Comparison of ENCODE assay signal across 1 cellular context in the genomic region with DNA sequence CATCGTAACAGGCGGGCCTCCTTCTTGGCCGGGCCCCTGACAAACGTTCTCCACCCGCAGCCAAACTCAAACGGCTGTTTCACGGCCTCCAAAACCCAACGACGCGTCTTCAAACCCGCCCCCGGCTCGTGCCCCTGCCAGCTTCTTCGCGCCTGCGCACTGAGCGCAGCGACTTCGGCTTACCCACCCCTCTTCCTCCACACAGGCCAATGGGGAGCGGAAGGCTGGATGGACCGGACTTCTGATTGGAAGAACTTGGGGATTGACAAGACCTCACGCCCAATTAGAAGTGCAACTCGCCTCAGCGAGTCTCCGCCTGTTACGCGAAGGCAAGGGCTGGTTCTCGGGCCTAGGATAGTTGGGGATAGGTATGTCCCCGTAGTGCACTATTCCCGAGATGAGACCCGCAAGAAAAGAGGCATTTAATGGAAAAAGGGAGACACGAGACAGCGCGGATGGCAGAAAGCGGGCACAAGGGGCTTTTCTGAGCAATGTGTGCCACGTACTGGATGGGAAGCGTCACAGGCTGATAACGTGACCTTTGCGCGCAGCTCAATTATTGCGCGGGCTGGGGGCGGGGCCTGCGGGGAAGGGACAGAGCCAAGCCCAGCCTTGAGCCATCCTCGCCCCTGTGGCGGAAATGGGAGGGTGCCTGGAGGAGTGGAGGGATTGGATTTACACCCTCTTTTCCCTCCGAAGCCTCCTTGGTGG.
A peak's percentile ranks its signal among the peaks of the same experiment; 100 is the strongest.
TF ChIP-seq lines count a peak whose summit lies in the region.

A gene (minus strand): TSS at position 111 of the 711 bp plus-strand sequence. CDS start 108 bp downstream, at position 3.

TF ChIP-seq in SK-N-SH treated with all-trans-retinoic acid at 6 μM for 48 hours, 23 proteins besides CTCF, POLR2A, EP300 and RAD21 (continued from another document):
- TF ChIP-seq, protein P1, sequence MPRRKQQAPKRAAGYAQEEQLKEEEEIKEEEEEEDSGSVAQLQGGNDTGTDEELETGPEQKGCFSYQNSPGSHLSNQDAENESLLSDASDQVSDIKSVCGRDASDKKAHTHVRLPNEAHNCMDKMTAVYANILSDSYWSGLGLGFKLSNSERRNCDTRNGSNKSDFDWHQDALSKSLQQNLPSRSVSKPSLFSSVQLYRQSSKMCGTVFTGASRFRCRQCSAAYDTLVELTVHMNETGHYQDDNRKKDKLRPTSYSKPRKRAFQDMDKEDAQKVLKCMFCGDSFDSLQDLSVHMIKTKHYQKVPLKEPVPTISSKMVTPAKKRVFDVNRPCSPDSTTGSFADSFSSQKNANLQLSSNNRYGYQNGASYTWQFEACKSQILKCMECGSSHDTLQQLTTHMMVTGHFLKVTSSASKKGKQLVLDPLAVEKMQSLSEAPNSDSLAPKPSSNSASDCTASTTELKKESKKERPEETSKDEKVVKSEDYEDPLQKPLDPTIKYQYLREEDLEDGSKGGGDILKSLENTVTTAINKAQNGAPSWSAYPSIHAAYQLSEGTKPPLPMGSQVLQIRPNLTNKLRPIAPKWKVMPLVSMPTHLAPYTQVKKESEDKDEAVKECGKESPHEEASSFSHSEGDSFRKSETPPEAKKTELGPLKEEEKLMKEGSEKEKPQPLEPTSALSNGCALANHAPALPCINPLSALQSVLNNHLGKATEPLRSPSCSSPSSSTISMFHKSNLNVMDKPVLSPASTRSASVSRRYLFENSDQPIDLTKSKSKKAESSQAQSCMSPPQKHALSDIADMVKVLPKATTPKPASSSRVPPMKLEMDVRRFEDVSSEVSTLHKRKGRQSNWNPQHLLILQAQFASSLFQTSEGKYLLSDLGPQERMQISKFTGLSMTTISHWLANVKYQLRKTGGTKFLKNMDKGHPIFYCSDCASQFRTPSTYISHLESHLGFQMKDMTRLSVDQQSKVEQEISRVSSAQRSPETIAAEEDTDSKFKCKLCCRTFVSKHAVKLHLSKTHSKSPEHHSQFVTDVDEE (CRISPR knock-in tag; IDR thresholded peaks at IDR 0.05), result peak; percentile 40; the same call in 1 of the 2 replicates
- no peak; the same call in 1 of the 2 replicates for TF ChIP-seq ISL1 (CRISPR knock-in tag; IDR thresholded peaks at IDR 0.05)
- no peak for TF ChIP-seq PPARA (CRISPR knock-in tag; IDR thresholded peaks at IDR 0.05; ENCODE audit: borderline replicate concordance)
- 0 out of 2 replicates have a peak, but pooled peaks have one; percentile 10 for TF ChIP-seq ZNF8 (CRISPR knock-in tag; IDR thresholded peaks at IDR 0.05)
- TF ChIP-seq ARNTL (CRISPR knock-in tag; IDR thresholded peaks at IDR 0.05; ENCODE audit: borderline replicate concordance, low read depth), result no peak
- TF ChIP-seq RARB (CRISPR knock-in tag; IDR thresholded peaks at IDR 0.05), result no peak; the same call in 1 of the 2 replicates
TF ChIP-seq in SK-N-SH treated with all-trans-retinoic acid at 6 μM for 48 hours: peak in this region for 7.
